In genomic region chr20:21516861-21517565, GRCh38 we compare ENCODE assay signal across 19 cellular contexts. TPM values are rescaled to one million over a fixed set of nuclear protein-coding genes. Genes with fewer than 3 reads are reported as not detected.
DNase-seq lines count a peak whose midpoint lies in the region; FAIRE-seq and TF ChIP-seq lines count a peak whose summit lies in the region.
"Had no signal": no experiment of that assay in that cellular context is flagged by ENCODE, and none has a peak within 500 bp of the region (broad histone marks: within the 10 kb centered on the region; RNA-seq: fewer than 3 reads in every experiment).

No MANE protein-coding gene starts in this region.

- POLR2A ChIA-PET in activated CD4-positive, alpha-beta T cell treated with anti-CD3 and anti-CD28 coated beads, Interleukin-2, amount 10 ng/mL, durations not matched to agents 7 days and 5 days (lab: Charles Lee) = no interaction called here
- POLR2A ChIA-PET in endothelial cell of umbilical vein (lab: Charles Lee) = interaction anchor here (0.7 kb wide), 1 partner anchor 1288 kb away, joined by 5 read pairs; no protein-coding TSS in a partner anchor

- dilution Hi-C loops in endothelial cell of umbilical vein (cut with MboI; ENCODE audit: extremely low pct_ligation_motif_present, low sequenced_read_pairs) = no loop called here

- H3K36me3 Mint-ChIP-seq in activated CD4-positive, alpha-beta T cell treated with anti-CD3 and anti-CD28 coated beads, Interleukin-2, amount 10 ng/mL, durations not matched to agents 7 days and 5 days (ENCODE audit: low read depth) = peaks cover 2% of the 10 kb centered on the region
- H3K36me3 Mint-ChIP-seq: stimulated activated effector memory CD8-positive, alpha-beta T cell treated with anti-CD3 and anti-CD28 coated beads, Interleukin-12 subunit alpha, Interleukin-12 subunit beta, amount 100 ng/mL, for 72 hours had no signal

- FAIRE-seq in endothelial cell of umbilical vein (lab: Jason Lieb, UNC) = no peak
- FAIRE-seq: small intestine, urothelium cell line had no signal

- no peak overlapping the region for H3K9ac ChIP-seq in HUES48 (ENCODE audit: low read depth, low read length)
- no peak overlapping the region for H3K9ac ChIP-seq in endothelial cell of umbilical vein (replicated peaks; ENCODE audit: extremely low read depth, insufficient read depth, low read length)

- H3K36me3 ChIP-seq in HUES48 (ENCODE audit: control insufficient read depth, insufficient read depth, low read length) = no peaks in the 10 kb centered on the region
- H3K36me3 ChIP-seq in endothelial cell of umbilical vein (ENCODE audit: control insufficient read depth in 2 of 2, extremely low read depth in 1 of 2, insufficient read depth in 2 of 2, low read length in 2 of 2) = no peaks in the 10 kb centered on the region
- H3K36me3 ChIP-seq in suprapubic skin = no peaks in the 10 kb centered on the region
- H3K36me3 ChIP-seq: ovary had no signal

- H3K27ac ChIP-seq in HUES48 (ENCODE audit: low read depth, low read length) = no peak overlapping the region
- no peak overlapping the region for H3K27ac ChIP-seq in endothelial cell of umbilical vein (ENCODE audit: insufficient read depth, low read depth, low read length)
- H3K27ac ChIP-seq in suprapubic skin = no peak overlapping the region
- H3K27ac ChIP-seq: ovary had no signal

- no TSS peak for BruUV-seq in endothelial cell of umbilical vein (replicated peaks; lab: Mats Ljungman, UMichigan)

- no peak overlapping the region for H2AFZ ChIP-seq in endothelial cell of umbilical vein (ENCODE audit: low read depth, low read length)

- peak overlapping the region; percentile 40; the same call in 1 of the 2 replicates for H3K4me3 ChIP-seq in HUES48 (ENCODE audit: low read depth, low read length)
- no peak overlapping the region for H3K4me3 ChIP-seq in endothelial cell of umbilical vein (replicated peaks in 1 of 3; ENCODE audit: insufficient read depth in 1 of 3, low read depth in 1 of 3, low read length in 3 of 3)
- H3K4me3 ChIP-seq in suprapubic skin = no peak overlapping the region
- H3K4me3 ChIP-seq: mucosa of descending colon, ovary had no signal

- no peak for TF ChIP-seq POLR2A in endothelial cell of umbilical vein (IDR thresholded peaks at IDR 0.05; ENCODE audit: low read depth, low read length)
- no peak for TF ChIP-seq POLR2A in suprapubic skin (IDR thresholded peaks at IDR 0.05)

- no peak overlapping the region for H3K4me3 Mint-ChIP-seq in activated CD4-positive, alpha-beta T cell treated with anti-CD3 and anti-CD28 coated beads, Interleukin-2, amount 10 ng/mL, durations not matched to agents 7 days and 5 days
- H3K4me3 Mint-ChIP-seq: stimulated activated effector memory CD8-positive, alpha-beta T cell treated with anti-CD3 and anti-CD28 coated beads, Interleukin-12 subunit alpha, Interleukin-12 subunit beta, amount 100 ng/mL, for 72 hours had no signal

- peak overlapping the region; percentile 25 for H3K27ac Mint-ChIP-seq in activated CD4-positive, alpha-beta T cell treated with anti-CD3 and anti-CD28 coated beads, Interleukin-2, amount 10 ng/mL, durations not matched to agents 7 days and 5 days
- H3K27ac Mint-ChIP-seq: stimulated activated effector memory CD8-positive, alpha-beta T cell treated with anti-CD3 and anti-CD28 coated beads, Interleukin-12 subunit alpha, Interleukin-12 subunit beta, amount 100 ng/mL, for 72 hours had no signal

- H3K79me2 ChIP-seq in endothelial cell of umbilical vein (ENCODE audit: control insufficient read depth, insufficient read depth, low read length) = no peaks in the 10 kb centered on the region

- H3K9me1 ChIP-seq in endothelial cell of umbilical vein (replicated peaks; ENCODE audit: control insufficient read depth, extremely low read depth, insufficient read depth, low read length) = no peaks in the 10 kb centered on the region

- no peaks in the 10 kb centered on the region for H4K20me1 ChIP-seq in endothelial cell of umbilical vein (replicated peaks; ENCODE audit: control insufficient read depth, extremely low read depth, insufficient read depth, low read length)

- H3K9me3 ChIP-seq in HUES48 (ENCODE audit: control insufficient read depth, insufficient read depth, low read length) = no peaks in the 10 kb centered on the region
- no peaks in the 10 kb centered on the region for H3K9me3 ChIP-seq in endothelial cell of umbilical vein (replicated peaks; ENCODE audit: control insufficient read depth, insufficient read depth, low read length)
- H3K9me3 ChIP-seq in suprapubic skin = no peaks in the 10 kb centered on the region
- H3K9me3 ChIP-seq: mucosa of descending colon, ovary had no signal

- H3K27me3 Mint-ChIP-seq in activated CD4-positive, alpha-beta T cell treated with anti-CD3 and anti-CD28 coated beads, Interleukin-2, amount 10 ng/mL, durations not matched to agents 7 days and 5 days = peaks cover 81% of the 10 kb centered on the region

- H3K4me1 ChIP-seq in HUES48 (ENCODE audit: control insufficient read depth, insufficient read depth, low read length) (peaks cover 42% of the 10 kb centered on the region), endothelial cell of umbilical vein (ENCODE audit: control insufficient read depth, extremely low read depth, insufficient read depth, low read length) (peaks cover 5% of the 10 kb centered on the region), suprapubic skin (peaks cover 52% of the 10 kb centered on the region)

- WGBS in suprapubic skin = 2% methylated on average over 14 of the region's 32 CpGs

- H3K27me3 ChIP-seq in HUES48 (ENCODE audit: control insufficient read depth, insufficient read depth, low read length) (peaks cover 92% of the 10 kb centered on the region), endothelial cell of umbilical vein (ENCODE audit: control insufficient read depth in 2 of 2, insufficient read depth in 2 of 2, low read length in 2 of 2) (peaks cover 88 to 93% of the 10 kb centered on the region in 2 experiments), suprapubic skin (peaks cover 100% of the 10 kb centered on the region)
- H3K27me3 ChIP-seq: ovary had no signal

- DNase-seq in activated CD4-positive, alpha-beta T cell treated with anti-CD3 and anti-CD28 coated beads, Interleukin-2, amount 10 ng/mL, durations not matched to agents 7 days and 5 days = no peak
- no peak for DNase-seq in activated CD4-positive, alpha-beta T cell treated with anti-CD3 and anti-CD28 coated beads for 1 hour
- DNase-seq in endothelial cell of umbilical vein (ENCODE audit: low read depth, low spot score) (no peak), retina (peak; percentile 55), putamen (ENCODE audit: low spot score) (no peak), NCI-H2107 (lab: John Stamatoyannopoulos, UW) (no peak), suprapubic skin (ENCODE audit: low spot score in 2 of 2) (no peak)
- DNase-seq: ACHN; activated naive CD4-positive, alpha-beta T cell treated with anti-CD3 and anti-CD28 coated beads, Interleukin-2, amount 50 U/mL, for 16 hours; Kasumi-1; mucosa of descending colon; NCI-H1417; ovary; small intestine; SW 1271 had no signal

- CTCF ChIA-PET in activated CD4-positive, alpha-beta T cell treated with anti-CD3 and anti-CD28 coated beads, Interleukin-2, amount 10 ng/mL, durations not matched to agents 7 days and 5 days (lab: Charles Lee) = interaction anchor here (0.6 to 1.7 kb wide), 5 partner anchors 8 to 53 kb away, joined by 3 to 8 read pairs (median 3); no protein-coding TSS in a partner anchor
- CTCF ChIA-PET in endothelial cell of umbilical vein (lab: Charles Lee) = interaction anchor here (0.7 to 3.4 kb wide), 4 partner anchors 8 to 657 kb away, joined by 3 to 13 read pairs (median 4); no protein-coding TSS in a partner anchor

- H3K4me2 ChIP-seq in endothelial cell of umbilical vein (ENCODE audit: insufficient read depth, low read length) = no peak overlapping the region

- TF ChIP-seq CTCF in endothelial cell of umbilical vein (IDR thresholded peaks at IDR 0.05; ENCODE audit: extremely low read depth in 1 of 2, insufficient read depth in 1 of 2, low read depth in 1 of 2, low read length in 2 of 2) (no peak), suprapubic skin (IDR thresholded peaks at IDR 0.05) (no peak)

- TF ChIP-seq EP300 in suprapubic skin (IDR thresholded peaks at IDR 0.05) = no peak

- peaks cover 8% of the 10 kb centered on the region for H3K4me1 Mint-ChIP-seq in activated CD4-positive, alpha-beta T cell treated with anti-CD3 and anti-CD28 coated beads, Interleukin-2, amount 10 ng/mL, durations not matched to agents 7 days and 5 days

- intact Hi-C loops in endothelial cell of umbilical vein (cut with micrococcal nuclease) = no loop called here

- H3K9me3 Mint-ChIP-seq in activated CD4-positive, alpha-beta T cell treated with anti-CD3 and anti-CD28 coated beads, Interleukin-2, amount 10 ng/mL, durations not matched to agents 7 days and 5 days = no peaks in the 10 kb centered on the region
- H3K9me3 Mint-ChIP-seq: stimulated activated effector memory CD8-positive, alpha-beta T cell treated with anti-CD3 and anti-CD28 coated beads, Interleukin-12 subunit alpha, Interleukin-12 subunit beta, amount 100 ng/mL, for 72 hours had no signal

TF ChIP-seq in endothelial cell of umbilical vein, 7 proteins besides CTCF, POLR2A, EP300 and RAD21:
- TF ChIP-seq EZH2 (IDR thresholded peaks at IDR 0.05; ENCODE audit: borderline replicate concordance, low read depth, low read length, severe bottlenecking) (peak; percentile 91), JUN (IDR thresholded peaks at IDR 0.05; ENCODE audit: borderline replicate concordance, insufficient read depth, insufficient read length, low read depth) (no peak)

RNA-seq across cellular contexts. Expression of gene NKX2-2, which starts 3.1 kb away (rescaled TPM):
- total RNA-seq in activated CD4-positive, alpha-beta T cell treated with anti-CD3 and anti-CD28 coated beads, Interleukin-2, amount 10 ng/mL, durations not matched to agents 7 days and 5 days = not detected
- total RNA-seq in endothelial cell of umbilical vein (not detected in 2 replicates), suprapubic skin (not detected)
- polyA plus RNA-seq in endothelial cell of umbilical vein = not detected in 2 replicates
- polyA plus RNA-seq in endothelial cell of umbilical vein (2011; cell fraction: cytosol; rRNA removed) = not detected in 2 replicates
- polyA plus RNA-seq in endothelial cell of umbilical vein (2011; cell fraction: nucleus; rRNA removed) = not detected in 2 replicates
- not detected in 2 replicates for polyA plus RNA-seq in endothelial cell of umbilical vein (2012)
- not detected in 2 replicates for polyA minus RNA-seq in endothelial cell of umbilical vein
- not detected for polyA minus RNA-seq in endothelial cell of umbilical vein (2011; cell fraction: cytosol; rRNA and poly(A)+ RNA removed)
- polyA minus RNA-seq in endothelial cell of umbilical vein (2011; cell fraction: nucleus; rRNA and poly(A)+ RNA removed) = not detected in 2 replicates
- total RNA-seq: ovary, RPMI7951 had no signal
- polyA plus RNA-seq: ovary had no signal
